In the genomic region with DNA sequence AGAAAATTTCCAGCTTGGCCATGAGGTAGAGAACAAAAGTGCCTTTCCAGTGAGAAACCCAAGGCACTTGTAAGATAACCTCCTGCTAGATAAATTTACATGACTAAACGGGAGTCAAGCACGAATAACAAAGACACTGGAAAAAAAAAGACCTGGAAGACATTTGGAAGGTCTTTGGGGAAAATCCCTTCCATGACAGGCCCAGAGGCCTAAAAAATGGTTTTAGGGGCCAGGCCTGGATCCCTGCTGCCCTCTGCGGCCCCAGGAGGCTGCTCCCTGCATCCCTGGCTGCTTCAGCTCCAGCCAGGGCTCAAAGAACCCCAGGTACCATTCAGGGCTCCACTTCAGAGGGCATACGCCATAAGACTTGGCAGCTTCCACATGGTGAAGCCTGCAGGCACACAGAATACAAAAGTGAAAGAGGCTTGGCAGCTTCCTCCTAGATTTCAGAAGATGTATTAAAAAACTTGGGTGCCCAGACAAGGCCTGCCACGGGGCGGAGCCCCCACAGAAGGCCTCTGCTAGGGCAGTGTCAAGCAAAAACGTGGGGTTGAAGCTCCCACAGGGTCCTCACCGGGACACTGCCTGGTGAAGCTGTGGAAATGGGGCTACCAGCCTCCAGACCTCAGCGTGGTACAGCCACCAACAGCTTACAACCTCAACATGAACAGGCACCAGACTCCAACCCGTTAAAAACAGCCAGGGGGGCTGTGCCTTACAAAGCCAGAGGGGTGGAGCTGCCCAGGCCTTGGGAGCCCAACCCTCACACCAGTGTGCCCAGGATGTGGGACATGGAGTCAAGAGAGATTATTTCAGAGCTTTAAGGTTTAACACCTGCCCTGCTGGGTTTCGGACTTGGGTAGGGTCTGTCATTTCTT, we compare ENCODE assay signal across 11 cellular contexts.
A peak's percentile ranks its signal among the peaks of the same experiment; 100 is the strongest.
DNase-seq lines count a peak whose midpoint lies in the region; ATAC-seq, FAIRE-seq and TF ChIP-seq lines count a peak whose summit lies in the region.
"Had no signal": no experiment of that assay in that cellular context is flagged by ENCODE, and none has a peak within 500 bp of the region (broad histone marks: within the 10 kb centered on the region; RNA-seq: fewer than 3 reads in every experiment).

No MANE protein-coding gene starts in this region.

- H3K27ac ChIP-seq in CD8-positive, alpha-beta memory T cell (ENCODE audit: low read depth, low read length), result no peak overlapping the region
- H3K27ac ChIP-seq in mesenchymal stem cell (ENCODE audit: low read length, poor library complexity, severe bottlenecking), result no peak overlapping the region
- no peak overlapping the region for H3K27ac ChIP-seq in kidney (ENCODE audit: low read depth in 2 of 2, low read length in 2 of 2)
- H3K27ac ChIP-seq in stomach, result no peak overlapping the region

- H3K18ac ChIP-seq in mesenchymal stem cell (ENCODE audit: low read depth in 1 of 2, low read length in 2 of 2), result no peak overlapping the region

- no peak overlapping the region for H2BK12ac ChIP-seq in mesenchymal stem cell (ENCODE audit: low read length in 2 of 2)

- no peak overlapping the region for H2AK5ac ChIP-seq in mesenchymal stem cell (ENCODE audit: low read length, severe bottlenecking)

- H3K4me1 Mint-ChIP-seq in CD8-positive, alpha-beta memory T cell, result peaks cover 16 to 25% (median 25%) of the 10 kb centered on the region in 3 donors
- H3K4me1 Mint-ChIP-seq in IgD-negative memory B cell, result peaks cover 11 to 21% (median 18%) of the 10 kb centered on the region in 3 donors
- peaks cover 35 to 57% (median 55%) of the 10 kb centered on the region in 3 donors for H3K4me1 Mint-ChIP-seq in naive B cell

- no peaks in the 10 kb centered on the region for H3K36me3 ChIP-seq in CD8-positive, alpha-beta memory T cell (ENCODE audit: insufficient read depth, low read length)
- H3K36me3 ChIP-seq in mesenchymal stem cell (ENCODE audit: control insufficient read depth in 1 of 2, insufficient read depth in 2 of 2, low read depth in 1 of 2, low read length in 2 of 2), result no peaks in the 10 kb centered on the region
- H3K36me3 ChIP-seq in kidney (ENCODE audit: control insufficient read depth in 1 of 2, insufficient read depth in 2 of 2, low read length in 2 of 2), result no peaks in the 10 kb centered on the region
- H3K36me3 ChIP-seq in stomach, result no peaks in the 10 kb centered on the region

- peak overlapping the region; percentile 62 to 89 (median 71) for H3K27ac Mint-ChIP-seq in CD8-positive, alpha-beta memory T cell
- H3K27ac Mint-ChIP-seq in IgD-negative memory B cell (peak overlapping the region; percentile 82 to 94 (median 87)), naive B cell (peak overlapping the region; percentile 82 to 97 (median 96))
- H3K27ac Mint-ChIP-seq: type B pancreatic cell had no signal

- H3K14ac ChIP-seq in mesenchymal stem cell (ENCODE audit: low read length in 2 of 2), result no peak overlapping the region

- H2BK15ac ChIP-seq in mesenchymal stem cell (ENCODE audit: low read depth, poor library complexity, severe bottlenecking), result no peak overlapping the region

- H3K4me2 ChIP-seq in mesenchymal stem cell (ENCODE audit: low read length, poor library complexity, severe bottlenecking), result no peak overlapping the region

- no peak for TF ChIP-seq EP300 in stomach (IDR thresholded peaks at IDR 0.05)

- no peak overlapping the region for H3K4ac ChIP-seq in mesenchymal stem cell (ENCODE audit: low read depth in 1 of 2, low read length in 2 of 2)

- H2BK120ac ChIP-seq in mesenchymal stem cell (ENCODE audit: low read depth, low read length), result no peak overlapping the region

- H3K4me3 Mint-ChIP-seq in CD8-positive, alpha-beta memory T cell, result peak overlapping the region in 6 of 7 donors; percentile 5 to 69 (median 27)
- H3K4me3 Mint-ChIP-seq in IgD-negative memory B cell (peak overlapping the region; percentile 21 to 82 (median 62)), naive B cell (peak overlapping the region in 7 of 8 donors; percentile 30 to 85 (median 73))
- H3K4me3 Mint-ChIP-seq: type B pancreatic cell had no signal

- no peaks in the 10 kb centered on the region for H3K27me3 Mint-ChIP-seq in CD8-positive, alpha-beta memory T cell
- H3K27me3 Mint-ChIP-seq in IgD-negative memory B cell (no peaks in the 10 kb centered on the region), naive B cell (no peaks in the 10 kb centered on the region)
- H3K27me3 Mint-ChIP-seq: type B pancreatic cell had no signal

- DNase-seq in CD8-positive, alpha-beta memory T cell, result peak in 2 of 5 donors; percentile 18 to 51
- DNase-seq in activated naive CD4-positive, alpha-beta T cell treated with anti-CD3 and anti-CD28 coated beads, Interleukin-2, amount 50 U/mL, for 16 hours, result peak; percentile 35
- DNase-seq in naive B cell (peak; percentile 67), mesenchymal stem cell (no peak), kidney (no peak), stomach (no peak)
- DNase-seq: T-helper 9 cell had no signal

- no peaks in the 10 kb centered on the region for H3K27me3 ChIP-seq in CD8-positive, alpha-beta memory T cell (ENCODE audit: insufficient read depth, low read length, poor library complexity, severe bottlenecking)
- peaks cover 0 to 45% of the 10 kb centered on the region in 2 experiments for H3K27me3 ChIP-seq in mesenchymal stem cell (ENCODE audit: control insufficient read depth in 1 of 2, insufficient read depth in 1 of 2, low read length in 2 of 2)
- peaks cover 0 to 10% (median 4%) of the 10 kb centered on the region in 3 donors for H3K27me3 ChIP-seq in stomach

- intact Hi-C loops in kidney (cut with DNase I), result no loop called here
- intact Hi-C loops in stomach (cut with DNase I; ENCODE audit: low total_unique reads), result no loop called here

- H3K4me1 ChIP-seq in CD8-positive, alpha-beta memory T cell (ENCODE audit: insufficient read depth, low read length), result peaks cover 10% of the 10 kb centered on the region
- H3K4me1 ChIP-seq in mesenchymal stem cell (ENCODE audit: control insufficient read depth, insufficient read depth, low read depth, low read length), result no peaks in the 10 kb centered on the region
- H3K4me1 ChIP-seq in kidney (ENCODE audit: control insufficient read depth in 1 of 2, insufficient read depth in 1 of 2, low read depth in 1 of 2, low read length in 2 of 2), result no peaks in the 10 kb centered on the region
- no peaks in the 10 kb centered on the region for H3K4me1 ChIP-seq in stomach

- CTCF ChIA-PET in CD8-positive, alpha-beta memory T cell (lab: Charles Lee), result interaction anchor here (1.3 kb wide), 1 partner anchor 24 kb away, joined by 4 read pairs; no protein-coding TSS in a partner anchor

- H2AFZ ChIP-seq in mesenchymal stem cell (ENCODE audit: low read depth, low read length), result no peak overlapping the region

- POLR2A ChIA-PET in CD8-positive, alpha-beta memory T cell (lab: Charles Lee), result interaction anchor here (0.6 to 1.4 kb wide), 2 partner anchors 12 to 24 kb away, joined by 3 read pairs; no protein-coding TSS in a partner anchor

- H4K8ac ChIP-seq in mesenchymal stem cell (ENCODE audit: low read length), result no peak overlapping the region

- no peak overlapping the region for H2BK5ac ChIP-seq in mesenchymal stem cell (ENCODE audit: low read depth, low read length, poor library complexity, severe bottlenecking)

- no peak overlapping the region for H3K23ac ChIP-seq in mesenchymal stem cell (ENCODE audit: low read length in 2 of 2)

- no peak overlapping the region for H4K91ac ChIP-seq in mesenchymal stem cell (ENCODE audit: low read length)

- ATAC-seq in naive B cell (ENCODE audit: low read depth in 2 of 2) (peak; percentile 96 to 98), GM18873 (IDR thresholded peaks at IDR 0.05; ENCODE audit: low FRiP score, unreplicated experiment) (no peak)

- no peak for TF ChIP-seq CTCF in kidney (IDR thresholded peaks at IDR 0.05; ENCODE audit: borderline replicate concordance, extremely low read depth, insufficient read depth)
- no peak for TF ChIP-seq CTCF in stomach (IDR thresholded peaks at IDR 0.05)

- 40% methylated on average over 9 of the region's 11 CpGs for WGBS in mesenchymal stem cell
- 55 to 61% (median 58%) methylated on average over 10 to 11 of the region's 11 CpGs for WGBS in stomach, 5 donors

- no peaks in the 10 kb centered on the region for H3K9me3 ChIP-seq in CD8-positive, alpha-beta memory T cell (ENCODE audit: low read length)
- no peaks in the 10 kb centered on the region for H3K9me3 ChIP-seq in mesenchymal stem cell (ENCODE audit: control insufficient read depth, low read length)
- peaks cover 0 to 2% of the 10 kb centered on the region in 2 donors for H3K9me3 ChIP-seq in kidney (ENCODE audit: control insufficient read depth in 1 of 2, low read length in 2 of 2)
- no peaks in the 10 kb centered on the region for H3K9me3 ChIP-seq in stomach

- H3K4me3 ChIP-seq in CD8-positive, alpha-beta memory T cell (ENCODE audit: low read length), result no peak overlapping the region
- no peak overlapping the region for H3K4me3 ChIP-seq in mesenchymal stem cell (ENCODE audit: insufficient read depth in 1 of 2, low read depth in 1 of 2, low read length in 2 of 2)
- no peak overlapping the region for H3K4me3 ChIP-seq in kidney (ENCODE audit: low read length in 2 of 2)
- H3K4me3 ChIP-seq in stomach, result no peak overlapping the region

- H3K9ac ChIP-seq in mesenchymal stem cell (ENCODE audit: low read length), result no peak overlapping the region
- no peak overlapping the region for H3K9ac ChIP-seq in kidney (ENCODE audit: low read length in 2 of 2)

- no peaks in the 10 kb centered on the region for H3K79me1 ChIP-seq in mesenchymal stem cell (replicated peaks; ENCODE audit: low read length, poor library complexity, severe bottlenecking)

- TF ChIP-seq POLR2A in stomach (IDR thresholded peaks at IDR 0.05), result no peak

- H3K36me3 Mint-ChIP-seq in CD8-positive, alpha-beta memory T cell, result peaks cover 0 to 2% (median 0%) of the 10 kb centered on the region in 3 donors
- peaks cover 4% of the 10 kb centered on the region for H3K36me3 Mint-ChIP-seq in IgD-negative memory B cell
- peaks cover 6 to 8% of the 10 kb centered on the region in 2 donors for H3K36me3 Mint-ChIP-seq in naive B cell

- no peak for FAIRE-seq in kidney (lab: Jason Lieb, UNC)
- FAIRE-seq: astrocyte had no signal

- no peaks in the 10 kb centered on the region for H3K9me3 Mint-ChIP-seq in CD8-positive, alpha-beta memory T cell
- peaks cover 0 to 1% (median 0%) of the 10 kb centered on the region in 3 donors for H3K9me3 Mint-ChIP-seq in IgD-negative memory B cell
- no peaks in the 10 kb centered on the region for H3K9me3 Mint-ChIP-seq in naive B cell
- H3K9me3 Mint-ChIP-seq: type B pancreatic cell had no signal

Comparison
In these comparisons a context has a peak if more than half of its experiments do, and no peak if none do; other contexts are left out.
1. DNase-seq: peak in activated naive CD4-positive, alpha-beta T cell treated with anti-CD3 and anti-CD28 coated beads, Interleukin-2, amount 50 U/mL, for 16 hours (single experiment) and naive B cell (single experiment); none in mesenchymal stem cell (single experiment), kidney (single experiment) and stomach (single experiment).
2. Peak in every context shown above with its lines, with median percentiles within 50 percentile points of each other: H3K27ac Mint-ChIP-seq and H3K4me3 Mint-ChIP-seq.